ENCODE assay signal across 32 cellular contexts in genomic region chr9:37405350-37405749, GRCh38. TPM values are rescaled to one million over a fixed set of nuclear protein-coding genes. Genes with fewer than 3 reads are reported as not detected.
DNase-seq lines count a peak whose midpoint lies in the region; ATAC-seq and TF ChIP-seq lines count a peak whose summit lies in the region.
"Had no signal": no experiment of that assay in that cellular context is flagged by ENCODE, and none has a peak within 500 bp of the region (broad histone marks: within the 10 kb centered on the region; RNA-seq: fewer than 3 reads in every experiment).

No MANE protein-coding gene starts in this region.

- DNase-seq in GM12865 (ENCODE audit: low read depth) (no peak), OCI-LY7 (ENCODE audit: low spot score) (peak; percentile 23), fibroblast of the aortic adventitia (ENCODE audit: low read depth) (peak; percentile 76), mesothelial cell of epicardium (ENCODE audit: low spot score in 2 of 2, unreplicated experiment in 2 of 2) (no peak), NCI-H187 (lab: John Stamatoyannopoulos, UW) (no peak), CD14-positive monocyte (ENCODE audit: low spot score) (no peak)
- no peak for DNase-seq in activated effector memory CD4-positive, alpha-beta T cell treated with Interleukin-2 at 50 U/mL for 16 hours
- DNase-seq: activated CD4-positive, alpha-beta T cell treated with anti-CD3 and anti-CD28 coated beads for 48 hours; activated CD8-positive, alpha-beta memory T cell treated with anti-CD3 and anti-CD28 coated beads for 24 hours; activated gamma-delta T cell; activated naive CD8-positive, alpha-beta T cell treated with anti-CD3 and anti-CD28 coated beads, Interleukin-2, amount 50 U/mL, for 24 hours; activated T-cell treated with anti-CD3 and anti-CD28 coated beads, Interleukin-2, amount 50 U/mL, for 1 hour; DMS53; effector memory CD4-positive, alpha-beta T cell; erythroblast; foreskin fibroblast; GDM1; head of caudate nucleus; HFFc6; NCI-H1694; NCI-H2171; NCI-H524; NK-92 treated with Interleukin-12 subunit alpha and Interleukin-12 subunit beta, amount 100 ng/mL, for 24 hours; SIG-M5; SW 1271; T-helper 9 cell had no signal

- H3K9me3 Mint-ChIP-seq in mesothelial cell of epicardium: no peaks in the 10 kb centered on the region
- H3K9me3 Mint-ChIP-seq in CD14-positive monocyte: no peaks in the 10 kb centered on the region
- H3K9me3 Mint-ChIP-seq: activated naive CD8-positive, alpha-beta T cell treated with anti-CD3 and anti-CD28 coated beads, Interleukin-2, amount 50 U/mL, for 24 hours; GM23338; HFFc6; stimulated activated naive CD8-positive, alpha-beta T cell treated with anti-CD3 and anti-CD28 coated beads, Interleukin-15, Interleukin-2, amounts not matched to agents 100 ng/mL and 50 ng/mL, for 24 hours had no signal

- ATAC-seq in GM19397 (IDR thresholded peaks at IDR 0.05; ENCODE audit: unreplicated experiment): no peak
- ATAC-seq: activated naive CD8-positive, alpha-beta T cell treated with anti-CD3 and anti-CD28 coated beads, Interleukin-2, amount 50 U/mL, for 24 hours; GM23338; Panc1 had no signal

- CTCF ChIA-PET in OCI-LY7 (lab: Charles Lee; ENCODE audit: unreplicated experiment): no interaction called here

- POLR2A ChIA-PET in OCI-LY7 (lab: Charles Lee): interaction anchor here (0.7 to 14.0 kb wide), 8 partner anchors 9 to 206 kb away, joined by 3 to 298 read pairs (median 5); no protein-coding TSS in a partner anchor

- H3K27ac ChIP-seq in OCI-LY7 (ENCODE audit: low read depth, low read length, poor library complexity, severe bottlenecking): peak overlapping the region; percentile 97
- H3K27ac ChIP-seq: HL-60, VCaP had no signal

- H3K36me3 ChIP-seq in OCI-LY7 (ENCODE audit: insufficient read depth, low read length): no peaks in the 10 kb centered on the region

- H3K4me1 ChIP-seq in OCI-LY7 (ENCODE audit: insufficient read depth, low read length, poor library complexity, severe bottlenecking): peaks cover 98% of the 10 kb centered on the region

- H2AFZ ChIP-seq in OCI-LY7 (ENCODE audit: low read length): 0 out of 2 replicates have a peak overlapping the region, but pooled peaks have one; percentile 15
- H2AFZ ChIP-seq: GM23338 had no signal

- no TSS peak for BruUV-seq in OCI-LY7 (replicated peaks; lab: Mats Ljungman, UMichigan)

- no peaks in the 10 kb centered on the region for H3K9me2 ChIP-seq in OCI-LY7 (ENCODE audit: insufficient read depth, low read length)

- H3K27ac Mint-ChIP-seq in mesothelial cell of epicardium: peak overlapping the region; percentile 52
- H3K27ac Mint-ChIP-seq in CD14-positive monocyte: no peak overlapping the region
- H3K27ac Mint-ChIP-seq: activated naive CD8-positive, alpha-beta T cell treated with anti-CD3 and anti-CD28 coated beads, Interleukin-2, amount 50 U/mL, for 24 hours; GM23338; HFFc6 had no signal

- H3K4me2 ChIP-seq in OCI-LY7 (ENCODE audit: low read length): peak overlapping the region; percentile 94
- H3K4me2 ChIP-seq: GM23338 had no signal

- peaks cover 44% of the 10 kb centered on the region; the same call in 1 of the 2 replicates for H3K79me2 ChIP-seq in OCI-LY7 (ENCODE audit: insufficient read depth, low read depth, low read length)

- H3K4me1 Mint-ChIP-seq in mesothelial cell of epicardium: peaks cover 22% of the 10 kb centered on the region
- H3K4me1 Mint-ChIP-seq in CD14-positive monocyte: no peaks in the 10 kb centered on the region

- H3K27me3 Mint-ChIP-seq in mesothelial cell of epicardium (ENCODE audit: low read depth) (no peaks in the 10 kb centered on the region), CD14-positive monocyte (ENCODE audit: low read depth in 3 of 3) (peaks cover 0 to 6% (median under 1%) of the 10 kb centered on the region in 3 donors)
- H3K27me3 Mint-ChIP-seq: activated naive CD8-positive, alpha-beta T cell treated with anti-CD3 and anti-CD28 coated beads, Interleukin-2, amount 50 U/mL, for 24 hours; stimulated activated naive CD8-positive, alpha-beta T cell treated with anti-CD3 and anti-CD28 coated beads, Interleukin-15, Interleukin-2, amounts not matched to agents 100 ng/mL and 50 ng/mL, for 24 hours had no signal

- H3K36me3 Mint-ChIP-seq in mesothelial cell of epicardium (no peaks in the 10 kb centered on the region), CD14-positive monocyte (no peaks in the 10 kb centered on the region)

- H3K4me3 Mint-ChIP-seq in mesothelial cell of epicardium (no peak overlapping the region), CD14-positive monocyte (no peak overlapping the region)
- H3K4me3 Mint-ChIP-seq: activated naive CD8-positive, alpha-beta T cell treated with anti-CD3 and anti-CD28 coated beads, Interleukin-2, amount 50 U/mL, for 24 hours; GM23338; HFFc6; stimulated activated naive CD8-positive, alpha-beta T cell treated with anti-CD3 and anti-CD28 coated beads, Interleukin-15, Interleukin-2, amounts not matched to agents 100 ng/mL and 50 ng/mL, for 24 hours had no signal

- no peak for TF ChIP-seq CTCF in GM12865 (IDR thresholded peaks at IDR 0.05; ENCODE audit: insufficient read depth, low read depth, low read length, missing control alignments)
- TF ChIP-seq CTCF in OCI-LY7 (conservative IDR thresholded peaks at IDR 0.05; ENCODE audit: low read length): no peak
- no peak for TF ChIP-seq CTCF in fibroblast of the aortic adventitia (IDR thresholded peaks at IDR 0.05; ENCODE audit: insufficient read depth, low read length)
- no peak for TF ChIP-seq CTCF in mesothelial cell of epicardium (IDR thresholded peaks at IDR 0.05; ENCODE audit: unreplicated experiment)
- no peak for TF ChIP-seq CTCF in CD14-positive monocyte (IDR thresholded peaks at IDR 0.05)

- H3K9me3 ChIP-seq in OCI-LY7 (ENCODE audit: low read length): no peaks in the 10 kb centered on the region

- H4K20me1 ChIP-seq in OCI-LY7 (ENCODE audit: insufficient read depth, low read length): no peaks in the 10 kb centered on the region

- intact Hi-C loops in OCI-LY7 (cut with micrococcal nuclease; ENCODE audit: unreplicated experiment) (loop anchor here (5.0 kb wide), 3 partner anchors 283 to 408 kb away; partner anchors contain the start of gene ZCCHC7), CD14-positive monocyte (cut with micrococcal nuclease) (no loop called here)

- peak overlapping the region; percentile 59 for H3K4me3 ChIP-seq in GM12865 (ENCODE audit: low read depth, low read length)
- H3K4me3 ChIP-seq in OCI-LY7 (ENCODE audit: low read depth, low read length, poor library complexity, severe bottlenecking): peak overlapping the region; percentile 74
- H3K4me3 ChIP-seq in fibroblast of the aortic adventitia (ENCODE audit: low read depth, low read length): no peak overlapping the region
- H3K4me3 ChIP-seq: GM23338 had no signal

RNA-seq across cellular contexts. Expression of gene GRHPR, which starts 17.1 kb away (rescaled TPM):
- 135 and 148 TPM in 2 replicates for total RNA-seq in OCI-LY7 (2014; rRNA removed; shearing (Covaris generic))
- total RNA-seq in OCI-LY7 (2022) (105 and 106 TPM in 2 replicates), fibroblast of the aortic adventitia (ENCODE audit: low replicate concordance) (62.4 and 133 TPM in 2 replicates), mesothelial cell of epicardium (99.5 to 106 TPM (median 102 TPM) in 3 replicates)
- polyA plus RNA-seq in CD14-positive monocyte: 10 to 100 TPM; 80.9 to 96.6 TPM

RNA-seq across cellular contexts. Expression of gene ZBTB5, which starts 59.9 kb away (rescaled TPM):
- 27.9 and 31.9 TPM in 2 replicates for total RNA-seq in OCI-LY7 (2014; rRNA removed; shearing (Covaris generic))
- total RNA-seq in OCI-LY7 (2022) (20.2 and 23.9 TPM in 2 replicates), fibroblast of the aortic adventitia (ENCODE audit: low replicate concordance) (9.3 and 9.4 TPM in 2 replicates), mesothelial cell of epicardium (34.2 to 35.3 TPM (median 35.2 TPM) in 3 replicates)
- polyA plus RNA-seq in CD14-positive monocyte: 1 to 10 TPM in 1 of 2 donors, under 1 TPM in 1; 0.58 to 1.4 TPM

Comparison
In these comparisons a context has a peak if more than half of its experiments do, and no peak if none do; other contexts are left out.
1. DNase-seq: peak in OCI-LY7 (single experiment) and fibroblast of the aortic adventitia (single experiment); none in GM12865 (single experiment), mesothelial cell of epicardium (0 of 2), NCI-H187 (0 of 2), CD14-positive monocyte (single experiment) and activated effector memory CD4-positive, alpha-beta T cell treated with Interleukin-2 at 50 U/mL for 16 hours (single experiment).